In genomic region chr19:50827476-50827875, GRCh38 we compare ENCODE assay signal across 11 cellular contexts. TPM values are rescaled to one million over a fixed set of nuclear protein-coding genes. Genes with fewer than 3 reads are reported as not detected.
"Had no signal": no experiment of that assay in that cellular context is flagged by ENCODE, and none has a peak within 500 bp of the region (broad histone marks: within the 10 kb centered on the region; RNA-seq: fewer than 3 reads in every experiment).

No MANE protein-coding gene starts in this region.

- H2AFZ ChIP-seq: GM23248 had no signal

- H3K27ac ChIP-seq: GM23248, HL-60 had no signal

- H3K4me3 ChIP-seq: GM23248, K562 had no signal

- H3K9ac ChIP-seq: GM23248 had no signal

- DNase-seq: GM23248, GOT3, H9, HCEC 1CT, IMR-90, KG1 had no signal

- FAIRE-seq: H54, HepG2, K562 had no signal

- H3K4me3 Mint-ChIP-seq: H9 had no signal

- ATAC-seq: HepG2, K562 had no signal

RNA-seq across cellular contexts. Expression of gene KLK1, which starts 3.9 kb away (rescaled TPM):
- total RNA-seq: GM23248, HepG2, HT1080, IMR-90 had no signal
- polyA plus RNA-seq: GM23248, HepG2, IMR-90 had no signal

RNA-seq across cellular contexts. Expression of gene KLK15, which starts 5.9 kb away (rescaled TPM):
- total RNA-seq: GM23248, H9, HepG2, HT1080, IMR-90, K562 had no signal
- polyA plus RNA-seq: GM23248, HepG2, IMR-90, K562 had no signal

RNA-seq across cellular contexts. Expression of gene KLK3, which starts 27.2 kb away (rescaled TPM):
- total RNA-seq: GM23248, H9, HepG2, HT1080, IMR-90, K562 had no signal
- polyA plus RNA-seq: GM23248, HepG2, IMR-90, K562 had no signal

RNA-seq across cellular contexts. Expression of gene ACP4, which starts 37.3 kb away (rescaled TPM):
- total RNA-seq: GM23248, H9, HepG2, HT1080, IMR-90, K562 had no signal
- polyA plus RNA-seq: GM23248, IMR-90, K562 had no signal

RNA-seq across cellular contexts. Expression of gene KLK2, which starts 45.8 kb away (rescaled TPM):
- total RNA-seq: GM23248, H9, HepG2, HT1080, IMR-90 had no signal
- polyA plus RNA-seq: GM23248, IMR-90 had no signal
